19 cellular contexts compared by ENCODE assay signal in the genomic region with DNA sequence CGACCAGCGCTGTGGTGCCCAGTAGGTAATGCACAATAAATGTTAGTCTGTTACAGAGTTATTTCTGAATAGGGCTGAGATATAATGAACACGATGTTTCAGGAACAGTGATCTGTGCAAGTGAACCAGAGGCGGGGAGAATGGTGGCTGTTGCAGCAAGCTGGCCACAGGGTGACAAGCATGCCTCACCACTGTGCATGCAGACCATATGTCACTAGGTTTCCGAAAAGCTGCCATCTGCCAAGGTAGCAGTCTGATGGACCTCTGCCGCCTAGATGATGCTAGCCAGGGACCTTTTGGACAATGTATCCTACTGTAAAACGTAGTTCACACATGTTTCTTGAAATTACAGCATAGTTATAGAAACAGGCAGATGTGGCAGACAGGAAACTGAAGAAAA.
"Had no signal": no experiment of that assay in that cellular context is flagged by ENCODE, and none has a peak within 500 bp of the region (broad histone marks: within the 10 kb centered on the region; RNA-seq: fewer than 3 reads in every experiment).

No MANE protein-coding gene starts in this region.

- ATAC-seq: activated CD4-positive, CD25-positive, alpha-beta regulatory T cell treated with anti-CD3 and anti-CD28 coated beads, Interleukin-2, amount 50 U/mL, for 24 hours; esophagus mucosa; heart left ventricle; naive thymus-derived CD4-positive, alpha-beta T cell; pancreas; sciatic nerve had no signal

- DNase-seq: activated CD4-positive, alpha-beta memory T cell treated with anti-CD3 and anti-CD28 coated beads for 36 hours; activated CD4-positive, alpha-beta T cell treated with anti-CD3 and anti-CD28 coated beads, Interleukin-2, amount 10 ng/mL, durations not matched to agents 24 days and 14 days; activated CD8-positive, alpha-beta memory T cell treated with anti-CD3 and anti-CD28 coated beads, Interleukin-2, amount 50 U/mL, for 4 hours; activated gamma-delta T cell treated with Interleukin-2 at 50 U/mL for 16 hours; activated naive CD4-positive, alpha-beta T cell treated with anti-CD3 and anti-CD28 coated beads, Interleukin-2, amount 50 U/mL, for 16 hours; activated T-cell treated with anti-CD3 and anti-CD28 coated beads, Interleukin-2, amount 50 U/mL, for 1 hour; amniotic stem cell; brain microvascular endothelial cell; foreskin fibroblast; heart left ventricle; naive thymus-derived CD4-positive, alpha-beta T cell; pancreas; retina; stimulated activated CD4-positive, alpha-beta T cell treated with anti-CD3 and anti-CD28 coated beads, Interleukin-12 subunit alpha, Interleukin-12 subunit beta, amount 100 ng/mL, for 4 hours; stimulated activated CD4-positive, alpha-beta T cell treated with anti-CD3 and anti-CD28 coated beads, Interleukin-4, amount 100 ng/mL, for 1 hour; trophoblast cell had no signal
